In the genomic region with DNA sequence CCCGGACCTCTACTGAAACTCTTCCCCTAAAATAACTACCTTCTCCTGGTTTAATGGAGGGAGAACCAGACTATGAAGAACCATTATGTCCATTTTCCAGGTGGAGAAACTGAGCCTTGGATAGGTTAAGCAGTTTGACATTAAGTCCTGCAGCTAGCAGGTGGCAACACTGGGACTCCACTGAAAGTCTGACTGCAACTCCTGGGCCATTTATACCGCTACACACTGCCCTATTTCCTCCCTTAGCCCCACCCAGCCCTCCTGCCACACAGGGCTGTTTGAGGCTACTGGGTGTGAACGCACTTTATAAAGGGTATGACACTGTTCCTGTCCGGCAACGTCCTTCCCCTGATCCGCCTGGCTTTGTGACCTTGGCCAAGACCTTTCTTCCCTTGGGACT, we compare ENCODE assay signal across 1 cellular context.
TF ChIP-seq lines count a peak whose summit lies in the region.

No MANE protein-coding gene starts in this region.

TF ChIP-seq in HepG2, 621 proteins besides CTCF, POLR2A, EP300 and RAD21:
- no peak for TF ChIP-seq AGO2 (optimal IDR thresholded peaks at IDR 0.05; ENCODE audit: low read depth, low read length)
- TF ChIP-seq ZMYM3 (CRISPR knock-in tag; IDR thresholded peaks at IDR 0.05): peak; percentile 7; the same call in 1 of the 2 replicates
- TF ChIP-seq, protein P1, sequence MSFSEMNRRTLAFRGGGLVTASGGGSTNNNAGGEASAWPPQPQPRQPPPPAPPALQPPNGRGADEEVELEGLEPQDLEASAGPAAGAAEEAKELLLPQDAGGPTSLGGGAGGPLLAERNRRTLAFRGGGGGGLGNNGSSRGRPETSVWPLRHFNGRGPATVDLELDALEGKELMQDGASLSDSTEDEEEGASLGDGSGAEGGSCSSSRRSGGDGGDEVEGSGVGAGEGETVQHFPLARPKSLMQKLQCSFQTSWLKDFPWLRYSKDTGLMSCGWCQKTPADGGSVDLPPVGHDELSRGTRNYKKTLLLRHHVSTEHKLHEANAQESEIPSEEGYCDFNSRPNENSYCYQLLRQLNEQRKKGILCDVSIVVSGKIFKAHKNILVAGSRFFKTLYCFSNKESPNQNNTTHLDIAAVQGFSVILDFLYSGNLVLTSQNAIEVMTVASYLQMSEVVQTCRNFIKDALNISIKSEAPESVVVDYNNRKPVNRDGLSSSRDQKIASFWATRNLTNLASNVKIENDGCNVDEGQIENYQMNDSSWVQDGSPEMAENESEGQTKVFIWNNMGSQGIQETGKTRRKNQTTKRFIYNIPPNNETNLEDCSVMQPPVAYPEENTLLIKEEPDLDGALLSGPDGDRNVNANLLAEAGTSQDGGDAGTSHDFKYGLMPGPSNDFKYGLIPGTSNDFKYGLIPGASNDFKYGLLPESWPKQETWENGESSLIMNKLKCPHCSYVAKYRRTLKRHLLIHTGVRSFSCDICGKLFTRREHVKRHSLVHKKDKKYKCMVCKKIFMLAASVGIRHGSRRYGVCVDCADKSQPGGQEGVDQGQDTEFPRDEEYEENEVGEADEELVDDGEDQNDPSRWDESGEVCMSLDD (CRISPR knock-in tag; IDR thresholded peaks at IDR 0.05; ENCODE audit: borderline replicate concordance): no peak
- peak; percentile 71; the same call in 1 of the 2 replicates for TF ChIP-seq ZNF790 (CRISPR knock-in tag; IDR thresholded peaks at IDR 0.05; ENCODE audit: borderline replicate concordance)
- TF ChIP-seq, protein P2, sequence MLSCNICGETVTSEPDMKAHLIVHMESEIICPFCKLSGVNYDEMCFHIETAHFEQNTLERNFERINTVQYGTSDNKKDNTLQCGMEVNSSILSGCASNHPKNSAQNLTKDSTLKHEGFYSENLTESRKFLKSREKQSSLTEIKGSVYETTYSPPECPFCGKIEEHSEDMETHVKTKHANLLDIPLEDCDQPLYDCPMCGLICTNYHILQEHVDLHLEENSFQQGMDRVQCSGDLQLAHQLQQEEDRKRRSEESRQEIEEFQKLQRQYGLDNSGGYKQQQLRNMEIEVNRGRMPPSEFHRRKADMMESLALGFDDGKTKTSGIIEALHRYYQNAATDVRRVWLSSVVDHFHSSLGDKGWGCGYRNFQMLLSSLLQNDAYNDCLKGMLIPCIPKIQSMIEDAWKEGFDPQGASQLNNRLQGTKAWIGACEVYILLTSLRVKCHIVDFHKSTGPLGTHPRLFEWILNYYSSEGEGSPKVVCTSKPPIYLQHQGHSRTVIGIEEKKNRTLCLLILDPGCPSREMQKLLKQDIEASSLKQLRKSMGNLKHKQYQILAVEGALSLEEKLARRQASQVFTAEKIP (CRISPR knock-in tag; IDR thresholded peaks at IDR 0.05; ENCODE audit: borderline replicate concordance): no peak
- TF ChIP-seq ZSCAN9 (CRISPR knock-in tag; IDR thresholded peaks at IDR 0.05; ENCODE audit: borderline replicate concordance): 0 out of 2 replicates have a peak, but pooled peaks have one; percentile 5
- 0 out of 2 replicates have a peak, but pooled peaks have one; percentile 12 for TF ChIP-seq ZNF607 (CRISPR knock-in tag; IDR thresholded peaks at IDR 0.05; ENCODE audit: borderline replicate concordance)
- TF ChIP-seq, protein P3, sequence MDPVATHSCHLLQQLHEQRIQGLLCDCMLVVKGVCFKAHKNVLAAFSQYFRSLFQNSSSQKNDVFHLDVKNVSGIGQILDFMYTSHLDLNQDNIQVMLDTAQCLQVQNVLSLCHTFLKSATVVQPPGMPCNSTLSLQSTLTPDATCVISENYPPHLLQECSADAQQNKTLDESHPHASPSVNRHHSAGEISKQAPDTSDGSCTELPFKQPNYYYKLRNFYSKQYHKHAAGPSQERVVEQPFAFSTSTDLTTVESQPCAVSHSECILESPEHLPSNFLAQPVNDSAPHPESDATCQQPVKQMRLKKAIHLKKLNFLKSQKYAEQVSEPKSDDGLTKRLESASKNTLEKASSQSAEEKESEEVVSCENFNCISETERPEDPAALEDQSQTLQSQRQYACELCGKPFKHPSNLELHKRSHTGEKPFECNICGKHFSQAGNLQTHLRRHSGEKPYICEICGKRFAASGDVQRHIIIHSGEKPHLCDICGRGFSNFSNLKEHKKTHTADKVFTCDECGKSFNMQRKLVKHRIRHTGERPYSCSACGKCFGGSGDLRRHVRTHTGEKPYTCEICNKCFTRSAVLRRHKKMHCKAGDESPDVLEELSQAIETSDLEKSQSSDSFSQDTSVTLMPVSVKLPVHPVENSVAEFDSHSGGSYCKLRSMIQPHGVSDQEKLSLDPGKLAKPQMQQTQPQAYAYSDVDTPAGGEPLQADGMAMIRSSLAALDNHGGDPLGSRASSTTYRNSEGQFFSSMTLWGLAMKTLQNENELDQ (CRISPR knock-in tag; IDR thresholded peaks at IDR 0.05; ENCODE audit: borderline replicate concordance): no peak
- peak; percentile 77 for TF ChIP-seq ZNF629 (CRISPR knock-in tag; conservative IDR thresholded peaks at IDR 0.05)
- no peak for TF ChIP-seq ZNF567 (CRISPR knock-in tag; IDR thresholded peaks at IDR 0.05; ENCODE audit: borderline replicate concordance)
